Comparison of ENCODE assay signal across 22 cellular contexts in genomic region chr12:70962226-70962794, GRCh38. TPM values are rescaled to one million over a fixed set of nuclear protein-coding genes. Genes with fewer than 3 reads are reported as not detected.
DNase-seq lines count a peak whose midpoint lies in the region; ATAC-seq, FAIRE-seq and TF ChIP-seq lines count a peak whose summit lies in the region.
"Had no signal": no experiment of that assay in that cellular context is flagged by ENCODE, and none has a peak within 500 bp of the region (broad histone marks: within the 10 kb centered on the region; RNA-seq: fewer than 3 reads in every experiment).

No MANE protein-coding gene starts in this region.

- SMC1A ChIA-PET in GM12878 (lab: Charles Lee; ENCODE audit: uncharacterized antibody, unreplicated experiment): interaction anchor here (0.5 to 1.1 kb wide), 2 partner anchors 13 to 24 kb away, joined by 3 read pairs; no protein-coding TSS in a partner anchor

- H3K9ac ChIP-seq in GM12878 (ENCODE audit: control insufficient read depth, insufficient read depth, low read length): no peak overlapping the region

- 0% methylated on average over 2 of the region's 2 CpGs for WGBS in GM12878 (ENCODE audit: insufficient coverage, insufficient replicate concordance, low lambda C conversion rate, missing lambda C conversion rate)

- no peak for TF ChIP-seq EP300 in GM12878 (IDR thresholded peaks at IDR 0.05; ENCODE audit: borderline replicate concordance in 1 of 2, control insufficient read depth in 1 of 2, low read depth in 2 of 2, low read length in 2 of 2)

- intact Hi-C loops in GM12878 (cut with micrococcal nuclease; ENCODE audit: unreplicated experiment): no loop called here

- peaks cover 0 to 3% of the 10 kb centered on the region in 2 experiments; a peak in 1 of 4 replicates for H3K27me3 ChIP-seq in GM12878 (replicated peaks in 1 of 2; ENCODE audit: control insufficient read depth in 2 of 2, insufficient read depth in 2 of 2, low read length in 1 of 2)
- no peaks in the 10 kb centered on the region for H3K27me3 ChIP-seq in WERI-Rb-1 (ENCODE audit: insufficient read depth, low read depth, severe bottlenecking)
- H3K27me3 ChIP-seq: esophagus squamous epithelium, left lung, thyroid gland had no signal

- no peak overlapping the region for H3K4me2 ChIP-seq in GM12878 (ENCODE audit: control insufficient read depth, insufficient read depth)

- H3K9me3 ChIP-seq in GM12878 (replicated peaks; ENCODE audit: control insufficient read depth, insufficient read depth, low read length) (no peaks in the 10 kb centered on the region), WERI-Rb-1 (ENCODE audit: severe bottlenecking) (no peaks in the 10 kb centered on the region)
- H3K9me3 ChIP-seq: esophagus squamous epithelium, left lung, thyroid gland had no signal

- FAIRE-seq in GM12891 (lab: Jason Lieb, UNC): no peak
- no peak for FAIRE-seq in GM12878 (lab: Jason Lieb, UNC)
- FAIRE-seq: K562 had no signal

- H3K79me2 ChIP-seq in GM12878 (ENCODE audit: control insufficient read depth, insufficient read depth, low read length): no peaks in the 10 kb centered on the region

- no TSS peak for BruUV-seq in GM12878 (replicated peaks; lab: Mats Ljungman, UMichigan)

- ATAC-seq in GM21390 (IDR thresholded peaks at IDR 0.05; ENCODE audit: unreplicated experiment) (peak; percentile 78), HG03354 (IDR thresholded peaks at IDR 0.05; ENCODE audit: poor library complexity, severe bottlenecking, unreplicated experiment) (peak; percentile 71), GM12878 (peak; percentile 90)
- ATAC-seq: HCT116, K562, left lung had no signal

- DNase-seq in GM12891 (ENCODE audit: insufficient read length, low spot score) (no peak), GM12878 (ENCODE audit: low read depth, low spot score) (no peak), medulla oblongata (ENCODE audit: extremely low spot score) (no peak), WERI-Rb-1 (no peak), NCI-H446 treated with DMSO at 0.1 percent for 48 hours (lab: John Stamatoyannopoulos, UW) (no peak), NCI-H2196 (lab: John Stamatoyannopoulos, UW; ENCODE audit: unreplicated experiment) (no peak)
- DNase-seq: activated CD4-positive, alpha-beta memory T cell treated with anti-CD3 and anti-CD28 coated beads for 36 hours; AML-193; aorta; DMS53; esophagus squamous epithelium; hippocampal formation; left lung; naive B cell; NCI-H187; NCI-H69; T-helper 9 cell; thyroid gland had no signal

- CTCF ChIA-PET in GM12878 (lab: Yijun Ruan, JAX): no interaction called here

- POLR2A ChIA-PET in GM12878 (lab: Charles Lee): no interaction called here

- TF ChIP-seq CTCF in GM12878 (IDR thresholded peaks at IDR 0.05 in 2 of 3, conservative IDR thresholded peaks at IDR 0.05 in 1 of 3; ENCODE audit: control insufficient read depth in 2 of 3, extremely low read depth in 1 of 3, insufficient read depth in 1 of 3, low read depth in 3 of 3, low read length in 3 of 3) (no peak), WERI-Rb-1 (IDR thresholded peaks at IDR 0.05; ENCODE audit: low read depth, low read length) (no peak)

- TF ChIP-seq POLR2A in GM12891 (IDR thresholded peaks at IDR 0.05; ENCODE audit: low read depth, low read length) (no peak), GM12878 (IDR thresholded peaks at IDR 0.05; ENCODE audit: low read depth, low read length) (no peak)

- RAD21 ChIA-PET in GM12878 (lab: Charles Lee; ENCODE audit: unreplicated experiment): no interaction called here

- H3K4me3 ChIP-seq in GM12878 (no peak overlapping the region), WERI-Rb-1 (ENCODE audit: low read depth, low read length) (no peak overlapping the region)
- H3K4me3 ChIP-seq: esophagus squamous epithelium, K562, left lung, thyroid gland had no signal

- H2AFZ ChIP-seq in GM12878 (ENCODE audit: control insufficient read depth, low read depth, low read length): no peak overlapping the region

- H3K4me1 ChIP-seq in GM12878 (ENCODE audit: control insufficient read depth, insufficient read depth, low read length): no peaks in the 10 kb centered on the region
- H3K4me1 ChIP-seq: esophagus squamous epithelium, left lung had no signal

- H3K27ac ChIP-seq in GM12878 (ENCODE audit: control insufficient read depth, insufficient read depth) (no peak overlapping the region), WERI-Rb-1 (no peak overlapping the region)
- H3K27ac ChIP-seq: esophagus squamous epithelium, left lung, thyroid gland had no signal

- in situ Hi-C loops in GM12878 (cut with MboI): no loop called here

- H4K20me1 ChIP-seq in GM12878 (ENCODE audit: control insufficient read depth, insufficient read depth): no peaks in the 10 kb centered on the region

- H3K36me3 ChIP-seq in GM12878 (ENCODE audit: control insufficient read depth in 2 of 2, insufficient read depth in 2 of 2, low read length in 1 of 2) (no peaks in the 10 kb centered on the region), WERI-Rb-1 (no peaks in the 10 kb centered on the region)
- H3K36me3 ChIP-seq: esophagus squamous epithelium, left lung, thyroid gland had no signal

- TF ChIP-seq RAD21 in GM12878 (IDR thresholded peaks at IDR 0.05; ENCODE audit: insufficient read depth, low read depth, low read length): no peak

TF ChIP-seq in GM12891, 5 proteins besides CTCF, POLR2A, EP300 and RAD21:
- TF ChIP-seq SPI1 (IDR thresholded peaks at IDR 0.05; ENCODE audit: low read depth, low read length) (peak; percentile 92), POU2F2 (IDR thresholded peaks at IDR 0.05; ENCODE audit: low read depth, low read length) (no peak)

TF ChIP-seq in GM12878, 131 proteins besides CTCF, POLR2A, EP300 and RAD21:
- TF ChIP-seq ZNF687 (IDR thresholded peaks at IDR 0.05) (no peak), SPI1 (IDR thresholded peaks at IDR 0.05; ENCODE audit: borderline replicate concordance, insufficient read depth, low read depth, low read length) (peak; percentile 80; the same call in 1 of the 2 replicates)

RNA-seq across cellular contexts. Expression of gene PTPRR, which starts 41.8 kb away (rescaled TPM):
- not detected for polyA plus RNA-seq in GM12891 (2012; ENCODE audit: low read depth, missing spikeins)
- total RNA-seq in GM12878 (2013; cell fraction: nucleolus; rRNA removed): 4.6 and 5.4 TPM in 2 replicates
- 0.40 and 0.65 TPM in 2 replicates for total RNA-seq in GM12878 (2014; rRNA removed)
- 0.45 and 0.55 TPM in 2 replicates for total RNA-seq in GM12878 (2014; rRNA removed; fragmentation: Illumina TruSeq; extraction: Trizol)
- 0.15 and 0.27 TPM in 2 replicates for total RNA-seq in GM12878 (2021)
- not detected for polyA plus RNA-seq in GM12878 (2011; ENCODE audit: low read depth)
- 3.1 and 5.0 TPM in 2 replicates for polyA plus RNA-seq in GM12878 (2011; rRNA removed)
- polyA plus RNA-seq in GM12878 (2011; cell fraction: cytosol; rRNA removed): 1.2 and 1.4 TPM in 2 replicates
- polyA plus RNA-seq in GM12878 (2011; cell fraction: nucleus; rRNA removed): 1.3 and 1.4 TPM in 2 replicates
- polyA plus RNA-seq in GM12878 (2012): not detected in 2 replicates
- 0.35 and 0.46 TPM in 2 replicates for polyA plus RNA-seq in GM12878 (2014; fragmentation: Illumina TruSeq; extraction: Trizol)
- polyA plus RNA-seq in GM12878 (2014; fragmentation: Nextera tagmentation; extraction: Ambion mirVana): 1 to 10 TPM in 1 of 2 experiments, under 1 TPM in 1; 0.99 to 1.8 TPM
- polyA plus RNA-seq in GM12878 (2014; rRNA removed): 0.20 and 0.60 TPM in 2 replicates
- polyA plus RNA-seq in GM12878 (2016; fragmentation: Nextera tagmentation; extraction: Ambion mirVana): under 1 TPM; 0.14 to 0.15 TPM
- 1.8 and 5.1 TPM in 2 replicates for polyA minus RNA-seq in GM12878 (2011; rRNA and poly(A)+ RNA removed)
- not detected in 2 replicates for polyA minus RNA-seq in GM12878 (2011; cell fraction: cytosol; rRNA and poly(A)+ RNA removed)
- polyA minus RNA-seq in GM12878 (2011; cell fraction: nucleus; rRNA and poly(A)+ RNA removed): 1.1 and 2.3 TPM in 2 replicates
- total RNA-seq: activated CD4-positive, alpha-beta memory T cell treated with anti-CD3 and anti-CD28 coated beads for 36 hours had no signal
